ENCODE assay signal across 10 cellular contexts in the genomic region with DNA sequence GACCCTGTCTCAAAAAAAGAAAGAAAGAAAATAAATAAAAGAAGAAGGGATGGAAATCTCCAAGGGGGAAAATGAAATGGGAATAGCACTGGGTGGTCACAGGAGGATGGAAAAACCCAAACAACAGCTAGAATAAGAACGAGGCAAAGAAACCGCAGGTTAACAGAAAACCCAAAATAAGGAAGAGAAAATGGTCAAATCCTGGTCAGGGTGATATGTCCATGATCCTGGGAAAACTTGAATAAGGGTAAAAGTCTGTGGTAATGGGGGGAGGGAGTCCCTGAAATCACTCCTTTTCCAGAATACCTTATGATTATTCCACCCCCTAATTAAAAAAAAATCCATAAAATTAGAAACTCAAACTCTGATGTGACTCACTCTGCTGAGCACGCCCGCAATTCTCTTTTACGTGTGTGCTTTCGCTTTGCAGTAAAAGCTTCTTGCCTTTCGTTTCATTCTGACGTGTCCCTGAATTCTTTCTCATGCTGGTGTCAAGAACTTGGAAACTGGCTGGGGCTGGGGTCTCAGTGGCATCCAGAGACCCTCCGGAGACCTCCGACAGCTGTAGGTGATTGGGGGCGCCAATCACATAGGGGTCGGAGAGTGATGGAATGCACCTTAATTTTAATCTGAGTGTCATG. TPM values are rescaled to one million over a fixed set of nuclear protein-coding genes. Genes with fewer than 3 reads are reported as not detected.
DNase-seq lines count a peak whose midpoint lies in the region; ATAC-seq and TF ChIP-seq lines count a peak whose summit lies in the region.
"Had no signal": no experiment of that assay in that cellular context is flagged by ENCODE, and none has a peak within 500 bp of the region (broad histone marks: within the 10 kb centered on the region; RNA-seq: fewer than 3 reads in every experiment).

No MANE protein-coding gene starts in this region.

- POLR2A ChIA-PET in A673 (lab: Charles Lee; ENCODE audit: low non-redundant PET) (no interaction called here), activated B cell treated with CpG ODN at 0.5 μM for 24 hours (lab: Charles Lee) (interaction anchor here (0.6 to 2.5 kb wide), 3 partner anchors 8 to 104 kb away, joined by 4 to 6 read pairs (median 5); no protein-coding TSS in a partner anchor)

- peaks cover 12% of the 10 kb centered on the region for H3K4me1 Mint-ChIP-seq in activated B cell treated with CpG ODN at 0.5 μM for 24 hours
- H3K4me1 Mint-ChIP-seq in immature natural killer cell, result peaks cover 4 to 6% of the 10 kb centered on the region in 2 donors

- intact Hi-C loops in A673 (cut with micrococcal nuclease; ENCODE audit: unreplicated experiment), result no loop called here
- intact Hi-C loops in activated B cell treated with CpG ODN at 0.5 μM for 24 hours (cut with micrococcal nuclease), result no loop called here

- H3K4me3 ChIP-seq in A673 (ENCODE audit: low read depth, low read length, poor library complexity, severe bottlenecking), result peak overlapping the region; percentile 22

- H3K4me3 Mint-ChIP-seq in activated B cell treated with CpG ODN at 0.5 μM for 24 hours (peak overlapping the region; percentile 1), immature natural killer cell (peak overlapping the region in 1 of 5 donors; percentile 60)

- CTCF ChIA-PET in A673 (lab: Charles Lee), result no interaction called here
- CTCF ChIA-PET in activated B cell treated with CpG ODN at 0.5 μM for 24 hours (lab: Charles Lee), result no interaction called here

- H3K27me3 Mint-ChIP-seq in activated B cell treated with CpG ODN at 0.5 μM for 24 hours, result no peaks in the 10 kb centered on the region
- H3K27me3 Mint-ChIP-seq in immature natural killer cell (ENCODE audit: low read depth in 3 of 3), result peaks cover 0 to 2% (median 2%) of the 10 kb centered on the region in 3 donors

- ATAC-seq in GM19025 (IDR thresholded peaks at IDR 0.05; ENCODE audit: low read depth, unreplicated experiment) (peak; percentile 37), HG03280 (IDR thresholded peaks at IDR 0.05; ENCODE audit: unreplicated experiment) (peak; percentile 49), activated B cell treated with CpG ODN at 0.5 μM for 24 hours (ENCODE audit: low read depth) (no peak)

- no peaks in the 10 kb centered on the region for H3K36me3 ChIP-seq in A673 (ENCODE audit: insufficient read depth, low read length, poor library complexity, severe bottlenecking)

- H3K36me3 Mint-ChIP-seq in activated B cell treated with CpG ODN at 0.5 μM for 24 hours (ENCODE audit: low read depth) (peaks cover 2% of the 10 kb centered on the region), immature natural killer cell (no peaks in the 10 kb centered on the region)

- H3K27ac ChIP-seq in A673 (ENCODE audit: low read depth, low read length, poor library complexity, severe bottlenecking), result no peak overlapping the region

- no peak for TF ChIP-seq CTCF in A673 (conservative IDR thresholded peaks at IDR 0.05; ENCODE audit: low read depth, low read length)
- TF ChIP-seq CTCF in activated B cell treated with CpG ODN at 0.5 μM for 24 hours (IDR thresholded peaks at IDR 0.05), result no peak

- no TSS peak for BruUV-seq in A673 (replicated peaks; lab: Mats Ljungman, UMichigan)

- H3K27ac Mint-ChIP-seq in activated B cell treated with CpG ODN at 0.5 μM for 24 hours, result peak overlapping the region; percentile 48
- no peak overlapping the region for H3K27ac Mint-ChIP-seq in immature natural killer cell

- H3K27me3 ChIP-seq in A673 (replicated peaks; ENCODE audit: insufficient read depth, low read depth, low read length, poor library complexity), result no peaks in the 10 kb centered on the region

- DNase-seq in A673 (ENCODE audit: low spot score) (peak; percentile 22), activated B cell treated with CpG ODN at 0.5 μM for 24 hours (no peak), immature natural killer cell (no peak), NCI-H1105 treated with DMSO at 0.1 percent for 48 hours (lab: John Stamatoyannopoulos, UW) (no peak), DMS53 treated with DMSO at 0.1 percent for 48 hours (lab: John Stamatoyannopoulos, UW; ENCODE audit: unreplicated experiment) (no peak), NCI-H2107 treated with DMSO at 0.1 percent for 48 hours (lab: John Stamatoyannopoulos, UW; ENCODE audit: unreplicated experiment) (no peak)
- DNase-seq: NCI-H2227 treated with DMSO at 0.1 percent for 48 hours; stimulated activated CD4-positive, alpha-beta T cell treated with anti-CD3 and anti-CD28 coated beads, Interleukin-4, amount 100 ng/mL, for 4 hours had no signal

- H3K9me3 ChIP-seq in A673 (ENCODE audit: low read depth, low read length, poor library complexity, severe bottlenecking), result no peaks in the 10 kb centered on the region

- H3K9me3 Mint-ChIP-seq in activated B cell treated with CpG ODN at 0.5 μM for 24 hours, result peaks cover 2% of the 10 kb centered on the region
- no peaks in the 10 kb centered on the region for H3K9me3 Mint-ChIP-seq in immature natural killer cell

- no peaks in the 10 kb centered on the region for H3K4me1 ChIP-seq in A673 (ENCODE audit: insufficient read depth, low read length, poor library complexity, severe bottlenecking)

RNA-seq across cellular contexts. Expression of a gene that starts 4.3 kb away (rescaled TPM):
- total RNA-seq in A673 (2021) (27.9 and 32.0 TPM in 2 replicates), activated B cell treated with CpG ODN at 0.5 μM for 24 hours (31.1 and 32.7 TPM in 2 replicates)
- polyA plus RNA-seq in immature natural killer cell, result 10 to 100 TPM in 1 of 3 donors, 1 to 10 TPM in 2; 4.4 to 13.4 (median 7.7) TPM

RNA-seq across cellular contexts. Expression of a gene that starts 49.6 kb away (rescaled TPM):
- 0.88 and 1.2 TPM in 2 replicates for total RNA-seq in A673 (2021)
- total RNA-seq in activated B cell treated with CpG ODN at 0.5 μM for 24 hours, result 2.7 and 3.1 TPM in 2 replicates
- 1 to 10 TPM in 1 of 3 donors, under 1 TPM in 2; 0.39 to 2.7 (median 0.52) TPM for polyA plus RNA-seq in immature natural killer cell
